21 cellular contexts compared by ENCODE assay signal in genomic region chr4:111697176-111697962, GRCh38.
DNase-seq lines count a peak whose midpoint lies in the region; ATAC-seq and TF ChIP-seq lines count a peak whose summit lies in the region.
"Had no signal": no experiment of that assay in that cellular context is flagged by ENCODE, and none has a peak within 500 bp of the region (broad histone marks: within the 10 kb centered on the region; RNA-seq: fewer than 3 reads in every experiment).

No MANE protein-coding gene starts in this region.

- H3K27ac ChIP-seq in foreskin keratinocyte (no peak overlapping the region), smooth muscle cell (ENCODE audit: low read depth) (peak overlapping the region; percentile 21)
- H3K27ac ChIP-seq: BLaER1 treated with 17β-estradiol and CSF1 and Interleukin-3, amounts not matched to agents 10 nM and 100 nM; Peyer's patch; SJCRH30 had no signal

- no peaks in the 10 kb centered on the region for H3K79me2 ChIP-seq in smooth muscle cell (ENCODE audit: low read depth)

- no peak overlapping the region for H3K4me3 ChIP-seq in smooth muscle cell
- H3K4me3 ChIP-seq: BLaER1 treated with 17β-estradiol and CSF1 and Interleukin-3, amounts not matched to agents 10 nM and 100 nM; Peyer's patch; SJCRH30 had no signal

- no peaks in the 10 kb centered on the region for H3K4me1 ChIP-seq in foreskin keratinocyte
- no peaks in the 10 kb centered on the region for H3K4me1 ChIP-seq in smooth muscle cell (ENCODE audit: low read depth)
- H3K4me1 ChIP-seq: BLaER1 treated with 17β-estradiol and CSF1 and Interleukin-3, amounts not matched to agents 10 nM and 100 nM; Peyer's patch; SJCRH30 had no signal

- no peak for TF ChIP-seq CTCF in foreskin keratinocyte (conservative IDR thresholded peaks at IDR 0.05)
- TF ChIP-seq CTCF in smooth muscle cell (IDR thresholded peaks at IDR 0.05; ENCODE audit: borderline replicate concordance, insufficient read depth, poor library complexity, severe bottlenecking) = no peak

- DNase-seq in NCI-H2171 treated with DMSO at 0.1 percent for 48 hours (lab: John Stamatoyannopoulos, UW) = peak; percentile 0
- DNase-seq in NCI-H2171 (lab: John Stamatoyannopoulos, UW) = no peak
- peak; percentile 23 for DNase-seq in NCI-H526 treated with DMSO at 0.1 percent for 48 hours (lab: John Stamatoyannopoulos, UW)
- DNase-seq in foreskin keratinocyte = peak; percentile 24 to 54
- no peak for DNase-seq in smooth muscle cell (lab: John Stamatoyannopoulos, UW; ENCODE audit: unreplicated experiment)
- no peak for DNase-seq in DMS 273 (lab: John Stamatoyannopoulos, UW; ENCODE audit: unreplicated experiment)
- DNase-seq: 8988T; Calu3; CD4-positive, alpha-beta memory T cell; DMS79; H7; KBM-7; MM.1S; NCI-H1092; NCI-H1436; NCI-H446; Peyer's patch; SJCRH30 had no signal

- 51% methylated on average over 2 of the region's 2 CpGs for WGBS in smooth muscle cell (ENCODE audit: low lambda C conversion rate)

- H3K4me2 ChIP-seq in smooth muscle cell = no peak overlapping the region
- H3K4me2 ChIP-seq: BLaER1 treated with 17β-estradiol and CSF1 and Interleukin-3, amounts not matched to agents 10 nM and 100 nM had no signal

- no peaks in the 10 kb centered on the region for H3K36me3 ChIP-seq in smooth muscle cell (ENCODE audit: low read depth)
- H3K36me3 ChIP-seq: BLaER1 treated with 17β-estradiol and CSF1 and Interleukin-3, amounts not matched to agents 10 nM and 100 nM; Peyer's patch; SJCRH30 had no signal

- ATAC-seq in foreskin keratinocyte (peak; percentile 27), GM21423 (IDR thresholded peaks at IDR 0.05; ENCODE audit: unreplicated experiment) (no peak), HG02763 (IDR thresholded peaks at IDR 0.05; ENCODE audit: unreplicated experiment) (no peak)

- H3F3A ChIP-seq in smooth muscle cell (ENCODE audit: low read depth) = no peaks in the 10 kb centered on the region

- H3K27me3 ChIP-seq in foreskin keratinocyte (no peaks in the 10 kb centered on the region), smooth muscle cell (ENCODE audit: low read depth) (no peaks in the 10 kb centered on the region)
- H3K27me3 ChIP-seq: BLaER1 treated with 17β-estradiol and CSF1 and Interleukin-3, amounts not matched to agents 10 nM and 100 nM; Peyer's patch; SJCRH30 had no signal

- H4K20me1 ChIP-seq in smooth muscle cell (ENCODE audit: low read depth) = no peaks in the 10 kb centered on the region
- H4K20me1 ChIP-seq: BLaER1 treated with 17β-estradiol and CSF1 and Interleukin-3, amounts not matched to agents 10 nM and 100 nM had no signal

- no peaks in the 10 kb centered on the region for H3K9me3 ChIP-seq in smooth muscle cell (replicated peaks; ENCODE audit: low read depth)
- H3K9me3 ChIP-seq: BLaER1 treated with 17β-estradiol and CSF1 and Interleukin-3, amounts not matched to agents 10 nM and 100 nM; Peyer's patch; SJCRH30 had no signal

- peak overlapping the region; percentile 32 for H2AFZ ChIP-seq in smooth muscle cell (ENCODE audit: low read depth)

- no peak overlapping the region for H3K9ac ChIP-seq in smooth muscle cell (ENCODE audit: low read depth)
- H3K9ac ChIP-seq: BLaER1 treated with 17β-estradiol and CSF1 and Interleukin-3, amounts not matched to agents 10 nM and 100 nM had no signal

Comparison
In these comparisons a context has a peak if more than half of its experiments do, and no peak if none do; other contexts are left out.
1. DNase-seq: peak in NCI-H2171 treated with DMSO at 0.1 percent for 48 hours (single experiment), NCI-H526 treated with DMSO at 0.1 percent for 48 hours (single experiment) and foreskin keratinocyte (2 of 2); none in NCI-H2171 (single experiment), smooth muscle cell (single experiment) and DMS 273 (single experiment).